1 cellular context compared by ENCODE assay signal in genomic region chr12:94148841-94149780, GRCh38.
TF ChIP-seq lines count a peak whose summit lies in the region.

No MANE protein-coding gene starts in this region.

TF ChIP-seq in HepG2, 621 proteins besides CTCF, POLR2A, EP300 and RAD21 (continued from another document and continues in another):
- TF ChIP-seq THAP7 (CRISPR knock-in tag; IDR thresholded peaks at IDR 0.05) (peak; percentile 83), SOX6 (IDR thresholded peaks at IDR 0.05) (no peak), SOX6 (CRISPR knock-in tag; IDR thresholded peaks at IDR 0.05) (no peak; the same call in 1 of the 2 replicates), MXI1 (IDR thresholded peaks at IDR 0.05; ENCODE audit: borderline replicate concordance, low read depth, low read length) (no peak), ZNF569 (CRISPR knock-in tag; IDR thresholded peaks at IDR 0.05; ENCODE audit: borderline replicate concordance) (no peak), SP4 (CRISPR knock-in tag; IDR thresholded peaks at IDR 0.05) (peak; percentile 60; the same call in 1 of the 2 replicates), ZNF720 (CRISPR knock-in tag; IDR thresholded peaks at IDR 0.05) (no peak), FOXK2 (IDR thresholded peaks at IDR 0.05) (no peak), SOX13 (IDR thresholded peaks at IDR 0.05) (no peak), SOX13 (CRISPR knock-in tag; conservative IDR thresholded peaks at IDR 0.05 in 1 of 2, IDR thresholded peaks at IDR 0.05 in 1 of 2) (peak in 1 of 2 experiments; percentile 30; a peak in 1 of 4 replicates), EEA1 (CRISPR knock-in tag; IDR thresholded peaks at IDR 0.05; ENCODE audit: borderline replicate concordance) (peak; percentile 82; the same call in 1 of the 2 replicates), ZNF615 (CRISPR knock-in tag; IDR thresholded peaks at IDR 0.05; ENCODE audit: borderline replicate concordance) (no peak), ZMYM4 (CRISPR knock-in tag; IDR thresholded peaks at IDR 0.05) (peak; percentile 90), ZNF12 (CRISPR knock-in tag; IDR thresholded peaks at IDR 0.05) (no peak), ATAD3A (CRISPR knock-in tag; IDR thresholded peaks at IDR 0.05) (0 out of 2 replicates have a peak, but pooled peaks have one; percentile 63), MIER2 (CRISPR knock-in tag; IDR thresholded peaks at IDR 0.05) (no peak), ZNF503 (CRISPR knock-in tag; IDR thresholded peaks at IDR 0.05) (0 out of 2 replicates have a peak, but pooled peaks have one; percentile 14), PCBP1 (IDR thresholded peaks at IDR 0.05; ENCODE audit: borderline replicate concordance, low read depth, low read length) (no peak), SMAD9 (CRISPR knock-in tag; IDR thresholded peaks at IDR 0.05) (no peak), ZFYVE20 (CRISPR knock-in tag; IDR thresholded peaks at IDR 0.05; ENCODE audit: borderline replicate concordance, low read depth) (no peak), YEATS2 (CRISPR knock-in tag; IDR thresholded peaks at IDR 0.05; ENCODE audit: borderline replicate concordance) (peak; percentile 37; the same call in 1 of the 2 replicates), ZNF878 (CRISPR knock-in tag; IDR thresholded peaks at IDR 0.05) (no peak), NFE2L1 (CRISPR knock-in tag; IDR thresholded peaks at IDR 0.05; ENCODE audit: borderline replicate concordance) (0 out of 2 replicates have a peak, but pooled peaks have one; percentile 49), RBM39 (IDR thresholded peaks at IDR 0.05; ENCODE audit: low read depth, low read length, poor library complexity, severe bottlenecking) (no peak), ZNF33A (CRISPR knock-in tag; IDR thresholded peaks at IDR 0.05; ENCODE audit: borderline replicate concordance) (no peak), CEBPB (IDR thresholded peaks at IDR 0.05; ENCODE audit: borderline replicate concordance, low read depth, low read length) (no peak), ZNF530 (CRISPR knock-in tag; IDR thresholded peaks at IDR 0.05; ENCODE audit: low read depth) (no peak), LBX2 (CRISPR knock-in tag; IDR thresholded peaks at IDR 0.05; ENCODE audit: borderline replicate concordance) (no peak), DBP (CRISPR knock-in tag; IDR thresholded peaks at IDR 0.05; ENCODE audit: not compliant biosample characterization) (no peak), KAT8 (CRISPR knock-in tag; IDR thresholded peaks at IDR 0.05) (no peak; the same call in 1 of the 2 replicates), ZHX1 (CRISPR knock-in tag; IDR thresholded peaks at IDR 0.05; ENCODE audit: low read depth) (peak; percentile 85; the same call in 1 of the 2 replicates), ZNF180 (CRISPR knock-in tag; IDR thresholded peaks at IDR 0.05; ENCODE audit: borderline replicate concordance, low read depth) (no peak), ZNF224 (CRISPR knock-in tag; IDR thresholded peaks at IDR 0.05) (0 out of 2 replicates have a peak, but pooled peaks have one; percentile 56), SP140L (CRISPR knock-in tag; IDR thresholded peaks at IDR 0.05; ENCODE audit: borderline replicate concordance) (no peak), ZEB1 (IDR thresholded peaks at IDR 0.05; ENCODE audit: insufficient replicate concordance, low read depth) (no peak), ZNF7 (CRISPR knock-in tag; IDR thresholded peaks at IDR 0.05) (no peak), PAX8 (CRISPR knock-in tag; IDR thresholded peaks at IDR 0.05; ENCODE audit: borderline replicate concordance) (no peak), ZNF264 (CRISPR knock-in tag; IDR thresholded peaks at IDR 0.05) (no peak), ZNF557 (CRISPR knock-in tag; IDR thresholded peaks at IDR 0.05) (no peak), JARID2 (CRISPR knock-in tag; IDR thresholded peaks at IDR 0.05; ENCODE audit: insufficient replicate concordance) (no peak), NR2C2 (CRISPR knock-in tag; IDR thresholded peaks at IDR 0.05; ENCODE audit: borderline replicate concordance) (peak; percentile 46)
- TF ChIP-seq, protein P1, sequence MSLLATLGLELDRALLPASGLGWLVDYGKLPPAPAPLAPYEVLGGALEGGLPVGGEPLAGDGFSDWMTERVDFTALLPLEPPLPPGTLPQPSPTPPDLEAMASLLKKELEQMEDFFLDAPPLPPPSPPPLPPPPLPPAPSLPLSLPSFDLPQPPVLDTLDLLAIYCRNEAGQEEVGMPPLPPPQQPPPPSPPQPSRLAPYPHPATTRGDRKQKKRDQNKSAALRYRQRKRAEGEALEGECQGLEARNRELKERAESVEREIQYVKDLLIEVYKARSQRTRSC (CRISPR knock-in tag; IDR thresholded peaks at IDR 0.05; ENCODE audit: low read depth), result no peak; the same call in 1 of the 2 replicates
- TF ChIP-seq, protein P2, sequence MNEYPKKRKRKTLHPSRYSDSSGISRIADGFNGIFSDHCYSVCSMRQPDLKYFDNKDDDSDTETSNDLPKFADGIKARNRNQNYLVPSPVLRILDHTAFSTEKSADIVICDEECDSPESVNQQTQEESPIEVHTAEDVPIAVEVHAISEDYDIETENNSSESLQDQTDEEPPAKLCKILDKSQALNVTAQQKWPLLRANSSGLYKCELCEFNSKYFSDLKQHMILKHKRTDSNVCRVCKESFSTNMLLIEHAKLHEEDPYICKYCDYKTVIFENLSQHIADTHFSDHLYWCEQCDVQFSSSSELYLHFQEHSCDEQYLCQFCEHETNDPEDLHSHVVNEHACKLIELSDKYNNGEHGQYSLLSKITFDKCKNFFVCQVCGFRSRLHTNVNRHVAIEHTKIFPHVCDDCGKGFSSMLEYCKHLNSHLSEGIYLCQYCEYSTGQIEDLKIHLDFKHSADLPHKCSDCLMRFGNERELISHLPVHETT (CRISPR knock-in tag; conservative IDR thresholded peaks at IDR 0.05), result peak; percentile 49
- TF ChIP-seq, protein P3, sequence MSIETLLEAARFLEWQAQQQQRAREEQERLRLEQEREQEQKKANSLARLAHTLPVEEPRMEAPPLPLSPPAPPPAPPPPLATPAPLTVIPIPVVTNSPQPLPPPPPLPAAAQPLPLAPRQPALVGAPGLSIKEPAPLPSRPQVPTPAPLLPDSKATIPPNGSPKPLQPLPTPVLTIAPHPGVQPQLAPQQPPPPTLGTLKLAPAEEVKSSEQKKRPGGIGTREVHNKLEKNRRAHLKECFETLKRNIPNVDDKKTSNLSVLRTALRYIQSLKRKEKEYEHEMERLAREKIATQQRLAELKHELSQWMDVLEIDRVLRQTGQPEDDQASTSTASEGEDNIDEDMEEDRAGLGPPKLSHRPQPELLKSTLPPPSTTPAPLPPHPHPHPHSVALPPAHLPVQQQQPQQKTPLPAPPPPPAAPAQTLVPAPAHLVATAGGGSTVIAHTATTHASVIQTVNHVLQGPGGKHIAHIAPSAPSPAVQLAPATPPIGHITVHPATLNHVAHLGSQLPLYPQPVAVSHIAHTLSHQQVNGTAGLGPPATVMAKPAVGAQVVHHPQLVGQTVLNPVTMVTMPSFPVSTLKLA (IDR thresholded peaks at IDR 0.05), result no peak
- TF ChIP-seq, protein P4, sequence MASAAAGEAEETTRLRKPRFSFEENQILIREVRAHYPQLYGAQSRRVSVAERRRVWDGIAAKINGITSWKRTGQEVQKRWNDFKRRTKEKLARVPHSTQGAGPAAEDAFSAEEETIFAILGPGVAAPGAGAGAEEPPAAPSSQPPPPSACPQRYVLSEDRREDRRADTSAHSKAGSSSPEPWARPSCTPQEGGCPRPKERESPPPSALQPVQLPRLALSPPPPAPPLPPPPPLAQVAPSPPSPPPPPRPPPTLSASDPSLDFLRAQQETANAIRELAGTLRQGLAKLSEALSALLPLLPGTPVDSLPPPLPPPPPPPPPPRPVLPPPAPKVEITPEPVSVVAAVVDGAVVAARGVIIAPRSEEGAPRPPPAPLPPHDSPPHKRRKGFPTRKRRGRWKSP (CRISPR knock-in tag; IDR thresholded peaks at IDR 0.05), result peak; percentile 49; the same call in 1 of the 2 replicates
- TF ChIP-seq, protein P5, sequence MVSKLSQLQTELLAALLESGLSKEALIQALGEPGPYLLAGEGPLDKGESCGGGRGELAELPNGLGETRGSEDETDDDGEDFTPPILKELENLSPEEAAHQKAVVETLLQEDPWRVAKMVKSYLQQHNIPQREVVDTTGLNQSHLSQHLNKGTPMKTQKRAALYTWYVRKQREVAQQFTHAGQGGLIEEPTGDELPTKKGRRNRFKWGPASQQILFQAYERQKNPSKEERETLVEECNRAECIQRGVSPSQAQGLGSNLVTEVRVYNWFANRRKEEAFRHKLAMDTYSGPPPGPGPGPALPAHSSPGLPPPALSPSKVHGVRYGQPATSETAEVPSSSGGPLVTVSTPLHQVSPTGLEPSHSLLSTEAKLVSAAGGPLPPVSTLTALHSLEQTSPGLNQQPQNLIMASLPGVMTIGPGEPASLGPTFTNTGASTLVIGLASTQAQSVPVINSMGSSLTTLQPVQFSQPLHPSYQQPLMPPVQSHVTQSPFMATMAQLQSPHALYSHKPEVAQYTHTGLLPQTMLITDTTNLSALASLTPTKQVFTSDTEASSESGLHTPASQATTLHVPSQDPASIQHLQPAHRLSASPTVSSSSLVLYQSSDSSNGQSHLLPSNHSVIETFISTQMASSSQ (IDR thresholded peaks at IDR 0.05; ENCODE audit: low read depth), result no peak
- TF ChIP-seq, protein P5 (CRISPR knock-in tag; IDR thresholded peaks at IDR 0.05; ENCODE audit: borderline replicate concordance), result peak; percentile 54
- TF ChIP-seq, protein P6, sequence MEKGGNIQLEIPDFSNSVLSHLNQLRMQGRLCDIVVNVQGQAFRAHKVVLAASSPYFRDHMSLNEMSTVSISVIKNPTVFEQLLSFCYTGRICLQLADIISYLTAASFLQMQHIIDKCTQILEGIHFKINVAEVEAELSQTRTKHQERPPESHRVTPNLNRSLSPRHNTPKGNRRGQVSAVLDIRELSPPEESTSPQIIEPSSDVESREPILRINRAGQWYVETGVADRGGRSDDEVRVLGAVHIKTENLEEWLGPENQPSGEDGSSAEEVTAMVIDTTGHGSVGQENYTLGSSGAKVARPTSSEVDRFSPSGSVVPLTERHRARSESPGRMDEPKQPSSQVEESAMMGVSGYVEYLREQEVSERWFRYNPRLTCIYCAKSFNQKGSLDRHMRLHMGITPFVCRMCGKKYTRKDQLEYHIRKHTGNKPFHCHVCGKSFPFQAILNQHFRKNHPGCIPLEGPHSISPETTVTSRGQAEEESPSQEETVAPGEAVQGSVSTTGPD (CRISPR knock-in tag; IDR thresholded peaks at IDR 0.05), result no peak
- TF ChIP-seq, protein P7, sequence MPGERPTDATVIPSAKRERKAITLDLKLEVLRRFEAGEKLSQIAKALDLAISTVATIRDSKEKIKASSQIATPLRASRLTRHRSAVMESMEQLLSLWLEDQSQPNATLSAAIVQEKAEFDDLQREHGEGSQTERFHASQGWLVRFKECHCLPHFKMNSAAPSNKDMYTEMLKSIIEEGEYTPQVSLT (CRISPR knock-in tag; IDR thresholded peaks at IDR 0.05; ENCODE audit: borderline replicate concordance, low read depth), result no peak
